ENCODE assay signal across 17 cellular contexts in the genomic region with DNA sequence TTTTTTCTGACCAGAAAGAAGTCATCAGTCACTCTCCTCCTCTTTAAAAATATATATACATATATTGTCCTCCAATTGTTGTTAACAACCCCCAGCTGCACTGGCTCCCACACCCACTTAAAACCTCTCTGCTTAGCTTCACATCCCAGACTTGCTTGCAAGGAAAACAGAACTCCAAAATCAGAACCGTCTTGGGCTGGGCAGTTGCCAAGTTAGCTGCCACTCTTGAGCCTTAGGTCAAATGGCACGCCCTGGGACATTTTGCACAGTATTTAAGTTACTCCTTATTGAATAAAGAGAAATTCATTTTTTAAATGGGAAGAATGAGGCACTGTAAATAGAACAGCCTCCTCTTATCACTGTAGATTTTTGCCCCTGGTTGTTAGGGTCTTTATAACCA.
DNase-seq lines count a peak whose midpoint lies in the region; ATAC-seq, FAIRE-seq and TF ChIP-seq lines count a peak whose summit lies in the region.
"Had no signal": no experiment of that assay in that cellular context is flagged by ENCODE, and none has a peak within 500 bp of the region (broad histone marks: within the 10 kb centered on the region; RNA-seq: fewer than 3 reads in every experiment).

No MANE protein-coding gene starts in this region.

- peaks cover 42% of the 10 kb centered on the region for H3K4me1 ChIP-seq in A549
- H3K4me1 ChIP-seq in thyroid gland, result no peaks in the 10 kb centered on the region

- no peak overlapping the region for H3K4me3 ChIP-seq in A549
- no peak overlapping the region for H3K4me3 ChIP-seq in thyroid gland (replicated peaks in 1 of 3)
- H3K4me3 ChIP-seq: HAP-1 had no signal

- no peaks in the 10 kb centered on the region for H3K36me3 ChIP-seq in thyroid gland
- H3K36me3 ChIP-seq: HAP-1 had no signal

- intact Hi-C loops in thyroid gland (cut with DNase I), result no loop called here

- no peak for TF ChIP-seq RAD21 in A549 (conservative IDR thresholded peaks at IDR 0.05 in 1 of 2, IDR thresholded peaks at IDR 0.05 in 1 of 2)

- TF ChIP-seq EP300 in A549 (IDR thresholded peaks at IDR 0.05), result no peak

- FAIRE-seq in A549 (lab: Jason Lieb, UNC) (no peak), GM19239 (lab: Jason Lieb, UNC) (peak; percentile 4)
- FAIRE-seq: A204.1, D721Med, GM12892, GM18507 had no signal

- TF ChIP-seq POLR2A in A549 (IDR thresholded peaks at IDR 0.05; ENCODE audit: low read length), result no peak
- no peak for TF ChIP-seq POLR2A in thyroid gland (IDR thresholded peaks at IDR 0.05)

- DNase-seq in A549 (ENCODE audit: low read depth in 1 of 2, low spot score in 1 of 2), result no peak
- DNase-seq in GM19239 (ENCODE audit: insufficient read length, low spot score), result no peak
- peak; percentile 4 for DNase-seq in fibroblast of the conjunctiva (ENCODE audit: low read depth)
- peak; percentile 59 to 64 for DNase-seq in thyroid gland
- DNase-seq in DMS53 (lab: John Stamatoyannopoulos, UW), result no peak
- no peak for DNase-seq in activated CD4-positive, alpha-beta T cell treated with anti-CD3 and anti-CD28 coated beads, Interleukin-2, amount 50 U/mL, for 1 hour
- DNase-seq: AML-193; Caco-2; CD4-positive, alpha-beta T cell; DMS79; GDM1 had no signal

- H3K4me2 ChIP-seq in A549, result peak overlapping the region; percentile 47; the same call in 2 of the 3 replicates

- CTCF ChIA-PET in A549 (lab: Yijun Ruan, JAX), result interaction anchor here (0.6 to 0.9 kb wide), 2 partner anchors 101 to 121 kb away, joined by 3 to 4 read pairs; no protein-coding TSS in a partner anchor

- WGBS in A549 (ENCODE audit: missing lambda C conversion rate), result 44% methylated on average over 2 of the region's 2 CpGs
- 15 to 33% methylated on average over 2 of the region's 2 CpGs for WGBS in thyroid gland, 2 donors

- TF ChIP-seq CTCF in A549 (IDR thresholded peaks at IDR 0.05) (no peak), thyroid gland (IDR thresholded peaks at IDR 0.05) (no peak)

- ATAC-seq in A549, result no peak

- H3K27ac ChIP-seq in A549 (no peak overlapping the region), thyroid gland (no peak overlapping the region)
- H3K27ac ChIP-seq: C4-2B had no signal

- POLR2A ChIA-PET in A549 (lab: Yijun Ruan, JAX), result no interaction called here

- H3K27me3 ChIP-seq in thyroid gland, result no peaks in the 10 kb centered on the region

- no peaks in the 10 kb centered on the region for H3K9me3 ChIP-seq in A549
- no peaks in the 10 kb centered on the region for H3K9me3 ChIP-seq in thyroid gland
- H3K9me3 ChIP-seq: Caco-2, HAP-1 had no signal

TF ChIP-seq in A549, 52 proteins besides CTCF, POLR2A, EP300 and RAD21:
- TF ChIP-seq SMC3 (IDR thresholded peaks at IDR 0.05) (no peak), EHMT2 (IDR thresholded peaks at IDR 0.05; ENCODE audit: low read depth) (no peak), GATA3 (IDR thresholded peaks at IDR 0.05; ENCODE audit: borderline replicate concordance) (no peak), CEBPB (IDR thresholded peaks at IDR 0.05) (no peak), SREBF2 (IDR thresholded peaks at IDR 0.05) (no peak)

Comparison
In these comparisons a context has a peak if more than half of its experiments do, and no peak if none do; other contexts are left out.
1. DNase-seq: peak in fibroblast of the conjunctiva (single experiment) and thyroid gland (2 of 2); none in A549 (0 of 2), GM19239 (single experiment), DMS53 (single experiment) and activated CD4-positive, alpha-beta T cell treated with anti-CD3 and anti-CD28 coated beads, Interleukin-2, amount 50 U/mL, for 1 hour (single experiment).